Comparison of ENCODE assay signal across 10 cellular contexts in genomic region chr22:23242473-23243001, GRCh38.
DNase-seq lines count a peak whose midpoint lies in the region; ATAC-seq and TF ChIP-seq lines count a peak whose summit lies in the region.
"Had no signal": no experiment of that assay in that cellular context is flagged by ENCODE, and none has a peak within 500 bp of the region (broad histone marks: within the 10 kb centered on the region; RNA-seq: fewer than 3 reads in every experiment).

No MANE protein-coding gene starts in this region.

- H3K36me3 ChIP-seq in esophagus muscularis mucosa = no peaks in the 10 kb centered on the region
- H3K36me3 ChIP-seq: gastroesophageal sphincter had no signal

- no peak overlapping the region for H3K27ac ChIP-seq in esophagus muscularis mucosa (replicated peaks in 1 of 4)
- H3K27ac ChIP-seq: gastroesophageal sphincter had no signal

- H3K4me1 ChIP-seq in esophagus muscularis mucosa = peaks cover 4 to 58% (median 40%) of the 10 kb centered on the region in 4 donors

- TF ChIP-seq POLR2A in esophagus muscularis mucosa (IDR thresholded peaks at IDR 0.05; ENCODE audit: low read depth) = no peak

- H3K4me3 ChIP-seq in esophagus muscularis mucosa = no peak overlapping the region
- H3K4me3 ChIP-seq: gastroesophageal sphincter had no signal

- no peaks in the 10 kb centered on the region for H3K9me3 ChIP-seq in esophagus muscularis mucosa
- H3K9me3 ChIP-seq: gastroesophageal sphincter had no signal

- H3K27me3 ChIP-seq in esophagus muscularis mucosa = no peaks in the 10 kb centered on the region
- H3K27me3 ChIP-seq: gastroesophageal sphincter had no signal

- intact Hi-C loops in esophagus muscularis mucosa (cut with DNase I) = no loop called here

- H3K36me3 Mint-ChIP-seq in activated naive CD8-positive, alpha-beta T cell treated with anti-CD3 and anti-CD28 coated beads, Interleukin-2, amount 50 U/mL, for 24 hours (ENCODE audit: low read depth) = peaks cover 9% of the 10 kb centered on the region
- H3K36me3 Mint-ChIP-seq in type B pancreatic cell = peaks cover 6% of the 10 kb centered on the region

- TF ChIP-seq EP300 in esophagus muscularis mucosa (IDR thresholded peaks at IDR 0.05) = no peak

- WGBS in esophagus muscularis mucosa = 80% methylated on average over 9 of the region's 10 CpGs

- TF ChIP-seq CTCF in type B pancreatic cell (conservative IDR thresholded peaks at IDR 0.05) (peak; percentile 47), esophagus muscularis mucosa (IDR thresholded peaks at IDR 0.05) (no peak)

- H3K4me3 Mint-ChIP-seq in activated naive CD8-positive, alpha-beta T cell treated with anti-CD3 and anti-CD28 coated beads, Interleukin-2, amount 50 U/mL, for 24 hours = peak overlapping the region; percentile 55
- peak overlapping the region; percentile 32 for H3K4me3 Mint-ChIP-seq in type B pancreatic cell

- ATAC-seq in activated naive CD8-positive, alpha-beta T cell treated with anti-CD3 and anti-CD28 coated beads, Interleukin-2, amount 50 U/mL, for 24 hours = no peak
- no peak for ATAC-seq in HG03378 (IDR thresholded peaks at IDR 0.05; ENCODE audit: unreplicated experiment)
- ATAC-seq: gastroesophageal sphincter had no signal

- H3K9me3 Mint-ChIP-seq in activated naive CD8-positive, alpha-beta T cell treated with anti-CD3 and anti-CD28 coated beads, Interleukin-2, amount 50 U/mL, for 24 hours = no peaks in the 10 kb centered on the region
- no peaks in the 10 kb centered on the region for H3K9me3 Mint-ChIP-seq in type B pancreatic cell

- H3K27me3 Mint-ChIP-seq in activated naive CD8-positive, alpha-beta T cell treated with anti-CD3 and anti-CD28 coated beads, Interleukin-2, amount 50 U/mL, for 24 hours = no peaks in the 10 kb centered on the region
- H3K27me3 Mint-ChIP-seq in type B pancreatic cell = no peaks in the 10 kb centered on the region

- H3K27ac Mint-ChIP-seq in activated naive CD8-positive, alpha-beta T cell treated with anti-CD3 and anti-CD28 coated beads, Interleukin-2, amount 50 U/mL, for 24 hours = peak overlapping the region; percentile 84
- H3K27ac Mint-ChIP-seq in type B pancreatic cell = peak overlapping the region; percentile 52

- H3K4me1 Mint-ChIP-seq in activated naive CD8-positive, alpha-beta T cell treated with anti-CD3 and anti-CD28 coated beads, Interleukin-2, amount 50 U/mL, for 24 hours = peaks cover 92% of the 10 kb centered on the region
- H3K4me1 Mint-ChIP-seq in type B pancreatic cell (ENCODE audit: unreplicated experiment) = peaks cover 48% of the 10 kb centered on the region

- DNase-seq in stimulated activated CD4-positive, alpha-beta T cell treated with anti-CD3 and anti-CD28 coated beads, Interleukin-15, amount 100 ng/mL, for 24 hours = peak; percentile 26
- DNase-seq in stimulated activated CD4-positive, alpha-beta T cell treated with anti-CD3 and anti-CD28 coated beads, Interleukin-12 subunit alpha, Interleukin-12 subunit beta, amount 100 ng/mL, for 4 hours = no peak
- DNase-seq in activated naive CD8-positive, alpha-beta T cell treated with anti-CD3 and anti-CD28 coated beads, Interleukin-2, amount 50 U/mL, for 24 hours = no peak
- DNase-seq in iPS-NIHi11 (ENCODE audit: low spot score) (peak; percentile 86), type B pancreatic cell (ENCODE audit: extremely low spot score, unreplicated experiment) (no peak), NCI-H526 treated with DMSO at 0.1 percent for 48 hours (lab: John Stamatoyannopoulos, UW) (no peak), esophagus muscularis mucosa (ENCODE audit: extremely low spot score) (no peak)
- DNase-seq: NCI-H226 had no signal

Comparison
In these comparisons a context has a peak if more than half of its experiments do, and no peak if none do; other contexts are left out.
1. DNase-seq: peak in stimulated activated CD4-positive, alpha-beta T cell treated with anti-CD3 and anti-CD28 coated beads, Interleukin-15, amount 100 ng/mL, for 24 hours (single experiment) and iPS-NIHi11 (single experiment); none in stimulated activated CD4-positive, alpha-beta T cell treated with anti-CD3 and anti-CD28 coated beads, Interleukin-12 subunit alpha, Interleukin-12 subunit beta, amount 100 ng/mL, for 4 hours (single experiment), activated naive CD8-positive, alpha-beta T cell treated with anti-CD3 and anti-CD28 coated beads, Interleukin-2, amount 50 U/mL, for 24 hours (single experiment), type B pancreatic cell (single experiment), NCI-H526 treated with DMSO at 0.1 percent for 48 hours (single experiment) and esophagus muscularis mucosa (single experiment).